Comparison of ENCODE assay signal across 8 cellular contexts in the genomic region with DNA sequence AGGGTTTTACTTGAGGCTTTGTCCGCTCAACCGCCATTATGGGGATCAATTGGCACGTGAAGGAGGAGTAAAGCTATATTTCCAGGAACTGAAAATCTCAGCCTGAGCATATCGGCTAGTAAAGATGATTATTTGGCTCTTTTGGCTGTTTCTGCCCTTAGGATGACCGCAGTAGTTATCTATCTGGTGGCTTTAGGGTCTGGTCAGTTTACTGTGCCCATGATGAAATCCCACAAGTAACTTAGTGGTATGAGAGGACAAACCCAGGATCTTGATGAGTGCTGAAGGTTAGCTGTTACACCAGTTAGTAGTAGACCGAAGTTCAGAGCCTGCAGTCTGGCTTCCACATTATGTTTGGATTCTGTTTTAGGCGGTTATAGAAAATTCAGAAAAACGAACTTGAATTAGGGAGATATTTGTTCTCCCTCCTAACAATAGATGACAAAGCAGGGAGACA. TPM values are rescaled to one million over a fixed set of nuclear protein-coding genes. Genes with fewer than 3 reads are reported as not detected.
DNase-seq lines count a peak whose midpoint lies in the region; ATAC-seq, FAIRE-seq and TF ChIP-seq lines count a peak whose summit lies in the region.

No MANE protein-coding gene starts in this region.

- intact Hi-C loops in PC-3 (cut with micrococcal nuclease), result no loop called here

- H3K27ac Mint-ChIP-seq in endothelial cell (ENCODE audit: unreplicated experiment) (peak overlapping the region; percentile 91), osteocyte (ENCODE audit: unreplicated experiment) (peak overlapping the region; percentile 84)

- TF ChIP-seq POLR2A in GM12891 (IDR thresholded peaks at IDR 0.05; ENCODE audit: low read depth, low read length), result no peak

- peaks cover 45% of the 10 kb centered on the region for H3F3A ChIP-seq in PC-3 (ENCODE audit: low read length, unreplicated experiment)

- peak overlapping the region; percentile 100 for H3K9ac ChIP-seq in PC-3 (ENCODE audit: low read length)

- H3K4me1 Mint-ChIP-seq in endothelial cell (ENCODE audit: unreplicated experiment) (peaks cover 52% of the 10 kb centered on the region), osteocyte (ENCODE audit: unreplicated experiment) (peaks cover 54% of the 10 kb centered on the region)

- peaks cover 55% of the 10 kb centered on the region for H4K20me1 ChIP-seq in PC-3 (ENCODE audit: low read length)

- H3K4me3 Mint-ChIP-seq in endothelial cell (ENCODE audit: unreplicated experiment) (peak overlapping the region; percentile 98), osteocyte (ENCODE audit: unreplicated experiment) (peak overlapping the region; percentile 89)

- no peaks in the 10 kb centered on the region for H3K27me3 ChIP-seq in PC-3 (ENCODE audit: low read length)

- FAIRE-seq in RCC 7860 (lab: Jason Lieb, UNC), result no peak
- no peak for FAIRE-seq in GM12891 (lab: Jason Lieb, UNC)

- H3K9me3 ChIP-seq in PC-3 (ENCODE audit: low read length), result no peaks in the 10 kb centered on the region

- peaks cover 74% of the 10 kb centered on the region for H3K79me2 ChIP-seq in PC-3 (ENCODE audit: low read length)

- H3K4me3 ChIP-seq in GM12864 (ENCODE audit: low read depth, low read length), result peak overlapping the region; percentile 66
- H3K4me3 ChIP-seq in PC-3 (ENCODE audit: low read length), result peak overlapping the region; percentile 95

- CTCF ChIA-PET in PC-3 (lab: Charles Lee), result interaction anchor here (0.6 to 1.9 kb wide), 3 partner anchors 12 to 119 kb away, joined by 3 to 8 read pairs (median 4); no protein-coding TSS in a partner anchor

- H3K4me1 ChIP-seq in PC-3 (ENCODE audit: insufficient read depth, low read length), result peaks cover 47% of the 10 kb centered on the region

- no peak overlapping the region for H2AFZ ChIP-seq in PC-3 (ENCODE audit: low read length)

- no peaks in the 10 kb centered on the region for H3K9me2 ChIP-seq in PC-3 (replicated peaks; ENCODE audit: low read length)

- TF ChIP-seq CTCF in GM12864 (IDR thresholded peaks at IDR 0.05; ENCODE audit: low read depth, low read length, missing control alignments) (no peak), PC-3 (conservative IDR thresholded peaks at IDR 0.05; ENCODE audit: low read depth, low read length) (no peak), endothelial cell (IDR thresholded peaks at IDR 0.05; ENCODE audit: unreplicated experiment) (no peak), osteocyte (IDR thresholded peaks at IDR 0.05) (no peak)

- peak overlapping the region; percentile 99 for H3K4me2 ChIP-seq in PC-3 (ENCODE audit: low read length)

- POLR2A ChIA-PET in PC-3 (lab: Charles Lee; ENCODE audit: unreplicated experiment), result interaction anchor here (0.6 to 3.5 kb wide), 2 partner anchors 36 to 72 kb away, joined by 3 to 27 read pairs; no protein-coding TSS in a partner anchor

- no peaks in the 10 kb centered on the region for H3K9me3 Mint-ChIP-seq in endothelial cell (ENCODE audit: unreplicated experiment)
- H3K9me3 Mint-ChIP-seq in osteocyte (ENCODE audit: unreplicated experiment), result no peaks in the 10 kb centered on the region

- peak overlapping the region; percentile 97 for H3K27ac ChIP-seq in PC-3 (ENCODE audit: low read length)

- peaks cover 49% of the 10 kb centered on the region for H3K36me3 ChIP-seq in PC-3 (ENCODE audit: low read depth, low read length)

- H3K27me3 Mint-ChIP-seq in endothelial cell (ENCODE audit: unreplicated experiment) (peaks cover 15% of the 10 kb centered on the region), osteocyte (ENCODE audit: unreplicated experiment) (no peaks in the 10 kb centered on the region)

- DNase-seq in GM12864 (ENCODE audit: low read depth), result no peak
- DNase-seq in PC-3, result no peak
- no peak for DNase-seq in endothelial cell (ENCODE audit: low spot score)
- no peak for DNase-seq in osteocyte (ENCODE audit: extremely low spot score, unreplicated experiment)
- no peak for DNase-seq in RCC 7860 (ENCODE audit: low spot score)
- no peak for DNase-seq in NCI-H1092 treated with DMSO at 0.1 percent for 48 hours (lab: John Stamatoyannopoulos, UW)
- no peak for DNase-seq in GM12891 (ENCODE audit: insufficient read length, low spot score)
- no peak for DNase-seq in NCI-H1694 (lab: John Stamatoyannopoulos, UW)

- ATAC-seq in PC-3, result no peak

- TSS peak; percentile 30 for BruUV-seq in PC-3 (replicated peaks; lab: Mats Ljungman, UMichigan)

- H3K36me3 Mint-ChIP-seq in endothelial cell (ENCODE audit: low read depth, unreplicated experiment) (peaks cover 43% of the 10 kb centered on the region), osteocyte (ENCODE audit: unreplicated experiment) (peaks cover 42% of the 10 kb centered on the region)

TF ChIP-seq in GM12891, 5 proteins besides CTCF, POLR2A, EP300 and RAD21:
- TF ChIP-seq POLR2AphosphoS5 (IDR thresholded peaks at IDR 0.05; ENCODE audit: low read depth, low read length), result no peak
- TF ChIP-seq PAX5 (IDR thresholded peaks at IDR 0.05; ENCODE audit: insufficient read depth, low read length, severe bottlenecking), result no peak
- no peak for TF ChIP-seq SPI1 (IDR thresholded peaks at IDR 0.05; ENCODE audit: low read depth, low read length)
- no peak for TF ChIP-seq TAF1 (IDR thresholded peaks at IDR 0.05; ENCODE audit: low read depth, low read length)
- no peak for TF ChIP-seq POU2F2 (IDR thresholded peaks at IDR 0.05; ENCODE audit: low read depth, low read length)

RNA-seq across cellular contexts. Expression of gene MAT2A, which starts 1.2 kb away (rescaled TPM):
- total RNA-seq in PC-3 (2014; rRNA removed) (304 and 309 TPM in 2 replicates), endothelial cell (ENCODE audit: unreplicated experiment) (151 TPM), osteocyte (178 and 183 TPM in 2 replicates)
- 197 TPM for polyA plus RNA-seq in GM12891 (2012; ENCODE audit: low read depth, missing spikeins)

RNA-seq across cellular contexts. Expression of gene GGCX, which starts 21.1 kb away (rescaled TPM):
- total RNA-seq in PC-3 (2014; rRNA removed) (34.8 and 46.7 TPM in 2 replicates), endothelial cell (ENCODE audit: unreplicated experiment) (145 TPM), osteocyte (58.2 and 59.6 TPM in 2 replicates)
- 19.4 TPM for polyA plus RNA-seq in GM12891 (2012; ENCODE audit: low read depth, missing spikeins)

RNA-seq across cellular contexts. Expression of gene VAMP8, which starts 37.2 kb away (rescaled TPM):
- 141 and 142 TPM in 2 replicates for total RNA-seq in PC-3 (2014; rRNA removed)
- total RNA-seq in endothelial cell (ENCODE audit: unreplicated experiment), result 225 TPM
- 3.1 and 3.8 TPM in 2 replicates for total RNA-seq in osteocyte
- 141 TPM for polyA plus RNA-seq in GM12891 (2012; ENCODE audit: low read depth, missing spikeins)

RNA-seq across cellular contexts. Expression of gene VAMP5, which starts 44.1 kb away (rescaled TPM):
- total RNA-seq in PC-3 (2014; rRNA removed) (0.40 TPM in 1 of 2 replicates, not detected in the other), endothelial cell (ENCODE audit: unreplicated experiment) (296 TPM), osteocyte (not detected in 2 replicates)
- 62.7 TPM for polyA plus RNA-seq in GM12891 (2012; ENCODE audit: low read depth, missing spikeins)

RNA-seq across cellular contexts. Expression of gene RNF181, which starts 55.4 kb away (rescaled TPM):
- total RNA-seq in PC-3 (2014; rRNA removed) (170 and 225 TPM in 2 replicates), endothelial cell (ENCODE audit: unreplicated experiment) (155 TPM), osteocyte (77.2 and 77.3 TPM in 2 replicates)
- 243 TPM for polyA plus RNA-seq in GM12891 (2012; ENCODE audit: low read depth, missing spikeins)

Comparison
In these comparisons a context has a peak if more than half of its experiments do, and no peak if none do; other contexts are left out.
1. RNA of gene VAMP8, which starts 37.2 kb away (total RNA-seq): 225 TPM in endothelial cell (single experiment) and 141 to 142 TPM in PC-3; 3.1 to 3.8 TPM in osteocyte; every median in the first group is over 10 times any median in the second.